10 cellular contexts compared by ENCODE assay signal in the genomic region with DNA sequence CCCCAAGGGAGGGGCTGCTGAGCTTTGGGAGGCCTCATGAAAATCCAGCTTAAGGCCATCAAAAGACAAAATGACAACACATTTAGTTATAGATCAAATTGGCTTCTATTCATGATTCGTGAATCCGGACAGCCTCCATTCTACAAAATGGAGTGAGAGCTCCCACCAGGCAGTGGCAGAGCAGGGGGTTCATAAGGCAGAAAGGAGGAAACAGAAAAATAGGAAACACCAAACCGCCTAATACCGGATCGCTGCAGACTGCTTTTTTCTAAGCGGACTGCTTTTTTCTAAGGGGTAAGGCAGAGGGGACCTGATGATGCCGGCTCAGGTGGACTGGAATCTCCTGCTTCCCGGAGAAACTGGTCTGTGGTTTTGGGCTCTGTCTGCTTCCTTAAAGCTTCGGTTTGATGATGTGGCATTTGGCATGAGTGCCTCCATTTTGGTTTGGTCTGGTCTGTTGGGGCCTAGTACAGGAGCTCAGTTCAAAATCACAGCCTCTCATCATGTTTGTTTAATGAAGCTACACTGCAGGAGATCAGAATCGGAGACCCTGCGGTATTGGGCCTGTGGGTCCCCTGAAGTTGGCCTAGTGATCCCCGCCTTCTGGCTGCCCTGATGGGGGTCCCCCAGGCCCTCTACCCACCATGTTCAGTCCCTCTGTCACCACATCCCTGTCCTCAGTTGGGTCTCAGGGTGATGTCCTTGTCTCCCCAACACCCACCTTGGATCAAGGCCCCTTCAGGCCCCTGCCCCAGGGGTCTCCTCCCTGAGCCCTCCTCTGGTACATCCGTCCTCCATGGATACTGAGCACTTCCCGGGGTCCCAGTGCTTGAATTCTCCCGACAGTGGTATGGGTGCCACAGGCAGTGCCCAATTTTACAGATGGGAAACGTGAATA. TPM values are rescaled to one million over a fixed set of nuclear protein-coding genes. Genes with fewer than 3 reads are reported as not detected.
DNase-seq lines count a peak whose midpoint lies in the region; ATAC-seq, FAIRE-seq and TF ChIP-seq lines count a peak whose summit lies in the region.
"Had no signal": no experiment of that assay in that cellular context is flagged by ENCODE, and none has a peak within 500 bp of the region (broad histone marks: within the 10 kb centered on the region; RNA-seq: fewer than 3 reads in every experiment).

No MANE protein-coding gene starts in this region.

- peak overlapping the region; percentile 25 to 96; a peak in 3 of 4 replicates for H3K27ac ChIP-seq in SK-N-SH (ENCODE audit: low read depth in 2 of 2, low read length in 1 of 2)
- H3K27ac ChIP-seq in gastroesophageal sphincter, result peak overlapping the region in 3 of 4 donors; percentile 84 to 87 (median 87)

- POLR2A ChIA-PET in SK-N-SH (lab: Yijun Ruan, JAX), result no interaction called here

- no peak for TF ChIP-seq EP300 in SK-N-SH (IDR thresholded peaks at IDR 0.05; ENCODE audit: borderline replicate concordance in 1 of 2, low read depth in 1 of 2, low read length in 1 of 2)
- no peak for TF ChIP-seq EP300 in gastroesophageal sphincter (IDR thresholded peaks at IDR 0.05)

- CTCF ChIA-PET in SK-N-SH (lab: Yijun Ruan, JAX), result interaction anchor here (1.1 to 1.6 kb wide), 4 partner anchors 13 to 194 kb away, joined by 3 to 5 read pairs (median 3); no protein-coding TSS in a partner anchor

- no peaks in the 10 kb centered on the region for H3K9me2 ChIP-seq in SK-N-SH

- H3K79me2 ChIP-seq in SK-N-SH (ENCODE audit: insufficient read depth), result peaks cover 18% of the 10 kb centered on the region

- H2AFZ ChIP-seq in SK-N-SH (ENCODE audit: low read depth), result peak overlapping the region; percentile 35; the same call in 1 of the 2 replicates

- ATAC-seq in gastroesophageal sphincter, result no peak
- ATAC-seq in GM21526 (IDR thresholded peaks at IDR 0.05; ENCODE audit: low FRiP score, unreplicated experiment), result no peak

- H3K9ac ChIP-seq in SK-N-SH (peak overlapping the region; percentile 72), skeletal muscle satellite cell (ENCODE audit: low read depth, low read length) (peak overlapping the region; percentile 96)

- H3K4me3 ChIP-seq in SK-N-SH (ENCODE audit: low read depth in 2 of 2, low read length in 1 of 2) (peak overlapping the region in 1 of 2 experiments; percentile 18; a peak in 1 of 4 replicates), gastroesophageal sphincter (peak overlapping the region in 1 of 2 donors; percentile 46), skeletal muscle satellite cell (ENCODE audit: low read length) (peak overlapping the region; percentile 77)

- WGBS in SK-N-SH (ENCODE audit: low lambda C conversion rate), result 78% methylated on average over 13 of the region's 16 CpGs
- 70 to 93% methylated on average over 6 to 9 of the region's 16 CpGs for WGBS in gastroesophageal sphincter (ENCODE audit: low coverage in 1 of 2), 2 donors

- no peak for TF ChIP-seq POLR2A in gastroesophageal sphincter (IDR thresholded peaks at IDR 0.05)
- no peak for TF ChIP-seq POLR2A in erythroblast (IDR thresholded peaks at IDR 0.05; ENCODE audit: low read length)

- TF ChIP-seq CTCF in SK-N-SH (IDR thresholded peaks at IDR 0.05), result no peak
- TF ChIP-seq CTCF in gastroesophageal sphincter (IDR thresholded peaks at IDR 0.05), result no peak

- DNase-seq in GF-D8 (lab: John Stamatoyannopoulos, UW), result peak; percentile 9
- DNase-seq in SK-N-SH, result no peak
- DNase-seq in erythroblast (lab: John Stamatoyannopoulos, UW), result no peak
- no peak for DNase-seq in urothelium cell line (ENCODE audit: low spot score)
- no peak for DNase-seq in GM19239 (ENCODE audit: insufficient read length, low spot score)
- DNase-seq: NCI-H1436 treated with DMSO at 0.1 percent for 48 hours had no signal

- FAIRE-seq in urothelium cell line (lab: Jason Lieb, UNC), result no peak
- no peak for FAIRE-seq in GM19239 (lab: Jason Lieb, UNC)

- H3K4me2 ChIP-seq in SK-N-SH (peak overlapping the region; percentile 81; the same call in 1 of the 2 replicates), skeletal muscle satellite cell (ENCODE audit: low read length) (peak overlapping the region; percentile 94)

- H3K36me3 ChIP-seq in SK-N-SH (replicated peaks in 1 of 2; ENCODE audit: control insufficient read depth in 1 of 2, insufficient read depth in 2 of 2, low read length in 1 of 2), result no peaks in the 10 kb centered on the region
- no peaks in the 10 kb centered on the region for H3K36me3 ChIP-seq in gastroesophageal sphincter
- peaks cover 6% of the 10 kb centered on the region for H3K36me3 ChIP-seq in skeletal muscle satellite cell (ENCODE audit: insufficient read depth, low read length)

- no peaks in the 10 kb centered on the region for H4K20me1 ChIP-seq in SK-N-SH (ENCODE audit: insufficient read depth)

- peaks cover 30 to 44% of the 10 kb centered on the region in 2 experiments; a peak in 3 of 4 replicates for H3K4me1 ChIP-seq in SK-N-SH (ENCODE audit: control insufficient read depth in 1 of 2, insufficient read depth in 2 of 2, low read depth in 1 of 2, low read length in 1 of 2)
- H3K4me1 ChIP-seq in gastroesophageal sphincter, result peaks cover 0 to 64% (median 12%) of the 10 kb centered on the region in 3 donors
- peaks cover 67% of the 10 kb centered on the region for H3K4me1 ChIP-seq in skeletal muscle satellite cell (ENCODE audit: control insufficient read depth, insufficient read depth, low read length)

- H3K27me3 ChIP-seq in SK-N-SH (ENCODE audit: insufficient read depth), result no peaks in the 10 kb centered on the region
- H3K27me3 ChIP-seq in gastroesophageal sphincter, result no peaks in the 10 kb centered on the region
- no peaks in the 10 kb centered on the region for H3K27me3 ChIP-seq in skeletal muscle satellite cell (ENCODE audit: control insufficient read depth, insufficient read depth, low read length)

- peaks cover 18% of the 10 kb centered on the region for H3F3A ChIP-seq in SK-N-SH (replicated peaks; ENCODE audit: insufficient read depth)

- no peak for TF ChIP-seq RAD21 in SK-N-SH (IDR thresholded peaks at IDR 0.05; ENCODE audit: low read length)

- H3K9me3 ChIP-seq in SK-N-SH, result no peaks in the 10 kb centered on the region
- H3K9me3 ChIP-seq in gastroesophageal sphincter, result no peaks in the 10 kb centered on the region
- H3K9me3 ChIP-seq in skeletal muscle satellite cell (replicated peaks; ENCODE audit: low read length), result no peaks in the 10 kb centered on the region

TF ChIP-seq in SK-N-SH, 30 proteins besides CTCF, POLR2A, EP300 and RAD21 (continues in another document):
- TF ChIP-seq RCOR1 (IDR thresholded peaks at IDR 0.05; ENCODE audit: low read length) (no peak), ELF1 (IDR thresholded peaks at IDR 0.05) (no peak), GATA2 (CRISPR knock-in tag; IDR thresholded peaks at IDR 0.05) (no peak), SIN3A (IDR thresholded peaks at IDR 0.05; ENCODE audit: borderline replicate concordance, low read depth, low read length) (no peak), POLR2AphosphoS5 (IDR thresholded peaks at IDR 0.05; ENCODE audit: low read depth, low read length) (no peak), FOSL2 (IDR thresholded peaks at IDR 0.05; ENCODE audit: borderline replicate concordance, low read depth) (no peak), JUND (IDR thresholded peaks at IDR 0.05) (no peak), TAF1 (IDR thresholded peaks at IDR 0.05; ENCODE audit: borderline replicate concordance, low read depth, low read length) (no peak)
- TF ChIP-seq, protein P1, sequence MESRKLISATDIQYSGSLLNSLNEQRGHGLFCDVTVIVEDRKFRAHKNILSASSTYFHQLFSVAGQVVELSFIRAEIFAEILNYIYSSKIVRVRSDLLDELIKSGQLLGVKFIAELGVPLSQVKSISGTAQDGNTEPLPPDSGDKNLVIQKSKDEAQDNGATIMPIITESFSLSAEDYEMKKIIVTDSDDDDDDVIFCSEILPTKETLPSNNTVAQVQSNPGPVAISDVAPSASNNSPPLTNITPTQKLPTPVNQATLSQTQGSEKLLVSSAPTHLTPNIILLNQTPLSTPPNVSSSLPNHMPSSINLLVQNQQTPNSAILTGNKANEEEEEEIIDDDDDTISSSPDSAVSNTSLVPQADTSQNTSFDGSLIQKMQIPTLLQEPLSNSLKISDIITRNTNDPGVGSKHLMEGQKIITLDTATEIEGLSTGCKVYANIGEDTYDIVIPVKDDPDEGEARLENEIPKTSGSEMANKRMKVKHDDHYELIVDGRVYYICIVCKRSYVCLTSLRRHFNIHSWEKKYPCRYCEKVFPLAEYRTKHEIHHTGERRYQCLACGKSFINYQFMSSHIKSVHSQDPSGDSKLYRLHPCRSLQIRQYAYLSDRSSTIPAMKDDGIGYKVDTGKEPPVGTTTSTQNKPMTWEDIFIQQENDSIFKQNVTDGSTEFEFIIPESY (IDR thresholded peaks at IDR 0.05; ENCODE audit: borderline replicate concordance, low read depth), result no peak

RNA-seq across cellular contexts. Expression of a gene that starts 1.2 kb away (rescaled TPM):
- 14.9 and 15.9 TPM in 2 replicates for polyA plus RNA-seq in SK-N-SH (2012; rRNA removed)
- polyA plus RNA-seq in SK-N-SH (2012; cell fraction: cytosol; rRNA removed), result 6.7 and 10.3 TPM in 2 replicates
- polyA plus RNA-seq in SK-N-SH (2012; cell fraction: nucleus; rRNA removed), result 20.7 and 23.3 TPM in 2 replicates
- total RNA-seq in gastroesophageal sphincter, result 10 to 100 TPM in 2 of 4 donors, 1 to 10 TPM in 2; 6.4 to 15.1 (median 11.2) TPM
- total RNA-seq in skeletal muscle satellite cell (2012; rRNA removed), result 26.6 and 30.9 TPM in 2 replicates
- total RNA-seq: T-helper 1 cell treated with Interleukin-12 subunit alpha and Interleukin-12 subunit beta and Interleukin-4 antibody, amounts not matched to agents 30 ng/mL and 1 ng/mL, for 36 hours had no signal

RNA-seq across cellular contexts. Expression of a gene that starts 7.4 kb away (rescaled TPM):
- 28.9 and 30.9 TPM in 2 replicates for polyA plus RNA-seq in SK-N-SH (2012; rRNA removed)
- polyA plus RNA-seq in SK-N-SH (2012; cell fraction: cytosol; rRNA removed), result 9.1 and 18.1 TPM in 2 replicates
- 85.6 and 104 TPM in 2 replicates for polyA plus RNA-seq in SK-N-SH (2012; cell fraction: nucleus; rRNA removed)
- total RNA-seq in gastroesophageal sphincter, result 10 to 100 TPM; 12.6 to 33.0 (median 26.1) TPM
- total RNA-seq in skeletal muscle satellite cell (2012; rRNA removed), result 18.5 and 22.5 TPM in 2 replicates

RNA-seq across cellular contexts. Expression of a gene that starts 19.2 kb away (rescaled TPM):
- polyA plus RNA-seq in SK-N-SH (2012; rRNA removed), result 87.2 and 123 TPM in 2 replicates
- polyA plus RNA-seq in SK-N-SH (2012; cell fraction: cytosol; rRNA removed), result 58.2 and 80.4 TPM in 2 replicates
- polyA plus RNA-seq in SK-N-SH (2012; cell fraction: nucleus; rRNA removed), result 123 and 172 TPM in 2 replicates
- total RNA-seq in gastroesophageal sphincter, result 100 to 1,000 TPM; 145 to 203 (median 159) TPM
- total RNA-seq in skeletal muscle satellite cell (2012; rRNA removed), result 141 and 146 TPM in 2 replicates

RNA-seq across cellular contexts. Expression of a gene that starts 27.5 kb away (rescaled TPM):
- polyA plus RNA-seq in SK-N-SH (2012; rRNA removed), result 0.58 and 0.73 TPM in 2 replicates
- polyA plus RNA-seq in SK-N-SH (2012; cell fraction: cytosol; rRNA removed), result 0.13 and 0.29 TPM in 2 replicates
- 4.8 and 6.8 TPM in 2 replicates for polyA plus RNA-seq in SK-N-SH (2012; cell fraction: nucleus; rRNA removed)
- total RNA-seq in gastroesophageal sphincter, result 100 to 1,000 TPM in 1 of 4 donors, 10 to 100 TPM in 3; 44.5 to 140 (median 81.2) TPM
- total RNA-seq in skeletal muscle satellite cell (2012; rRNA removed), result 129 and 182 TPM in 2 replicates
